Comparison of ENCODE assay signal across 14 cellular contexts in genomic region chr5:159456261-159456660, GRCh38.
A peak's percentile ranks its signal among the peaks of the same experiment; 100 is the strongest.
DNase-seq lines count a peak whose midpoint lies in the region; ATAC-seq, FAIRE-seq and TF ChIP-seq lines count a peak whose summit lies in the region.
"Had no signal": no experiment of that assay in that cellular context is flagged by ENCODE, and none has a peak within 500 bp of the region (broad histone marks: within the 10 kb centered on the region; RNA-seq: fewer than 3 reads in every experiment).

No MANE protein-coding gene starts in this region.

- TF ChIP-seq POLR2A in GM12891 (IDR thresholded peaks at IDR 0.05; ENCODE audit: low read depth, low read length), result no peak
- TF ChIP-seq POLR2A in esophagus squamous epithelium (IDR thresholded peaks at IDR 0.05), result no peak

- peak; percentile 1 for ATAC-seq in GM19351 (IDR thresholded peaks at IDR 0.05; ENCODE audit: unreplicated experiment)
- peak; percentile 15 for ATAC-seq in HG02759 (IDR thresholded peaks at IDR 0.05; ENCODE audit: unreplicated experiment)
- peak; percentile 0 for ATAC-seq in HG03565 (IDR thresholded peaks at IDR 0.05; ENCODE audit: unreplicated experiment)
- no peak for ATAC-seq in right cardiac atrium

- H3K27ac ChIP-seq in right cardiac atrium (ENCODE audit: low read length), result no peak overlapping the region
- H3K27ac ChIP-seq in esophagus squamous epithelium, result no peak overlapping the region
- H3K27ac ChIP-seq: left ventricle myocardium inferior had no signal

- FAIRE-seq in GM12891 (lab: Jason Lieb, UNC), result peak; percentile 84

- no peak for TF ChIP-seq CTCF in esophagus squamous epithelium (IDR thresholded peaks at IDR 0.05)

- H3K9me3 ChIP-seq in right cardiac atrium (ENCODE audit: control insufficient read depth, low read length), result no peaks in the 10 kb centered on the region
- no peaks in the 10 kb centered on the region for H3K9me3 ChIP-seq in esophagus squamous epithelium
- H3K9me3 ChIP-seq: left ventricle myocardium inferior had no signal

- WGBS in right cardiac atrium, result 74% methylated on average over 2 of the region's 2 CpGs
- 78% methylated on average over 2 of the region's 2 CpGs; no CpG with 5 or more reads in 1 of the 2 donors for WGBS in esophagus squamous epithelium, 2 donors

- H3K27me3 ChIP-seq in right cardiac atrium (ENCODE audit: control insufficient read depth, insufficient read depth) (no peaks in the 10 kb centered on the region), esophagus squamous epithelium (peaks cover 0 to 10% (median 0%) of the 10 kb centered on the region in 4 donors)

- intact Hi-C loops in right cardiac atrium (cut with DNase I), result loop anchor here in 1 of 4 donors (10.0 kb wide), 1 partner anchor 49 kb away; no protein-coding TSS in a partner anchor
- intact Hi-C loops in esophagus squamous epithelium (cut with DNase I), result no loop called here

- H3K4me3 ChIP-seq in right cardiac atrium (ENCODE audit: low read length) (no peak overlapping the region), esophagus squamous epithelium (no peak overlapping the region)
- H3K4me3 ChIP-seq: left ventricle myocardium inferior had no signal

- H3K4me1 ChIP-seq in right cardiac atrium (ENCODE audit: control insufficient read depth, insufficient read depth, low read length) (peaks cover 2% of the 10 kb centered on the region), esophagus squamous epithelium (peaks cover 0 to 9% (median 3%) of the 10 kb centered on the region in 3 donors)

- H3K36me3 ChIP-seq in esophagus squamous epithelium, result no peaks in the 10 kb centered on the region
- H3K36me3 ChIP-seq: left ventricle myocardium inferior had no signal

- DNase-seq in GM12891 (ENCODE audit: insufficient read length, low spot score), result no peak
- no peak for DNase-seq in right cardiac atrium
- DNase-seq in esophagus squamous epithelium (lab: John Stamatoyannopoulos, UW), result no peak
- DNase-seq in NK-92 treated with Interleukin-12 subunit alpha and Interleukin-12 subunit beta, amount 100 ng/mL, for 24 hours (lab: John Stamatoyannopoulos, UW), result no peak
- DNase-seq in NCI-H128 (lab: John Stamatoyannopoulos, UW; ENCODE audit: unreplicated experiment), result no peak
- DNase-seq: DMS79, left ventricle myocardium inferior, NCI-H146, NCI-H774, retina, SIG-M5 had no signal

TF ChIP-seq in GM12891, 5 proteins besides CTCF, POLR2A, EP300 and RAD21:
- no peak for TF ChIP-seq POLR2AphosphoS5 (IDR thresholded peaks at IDR 0.05; ENCODE audit: low read depth, low read length)
- no peak for TF ChIP-seq POU2F2 (IDR thresholded peaks at IDR 0.05; ENCODE audit: low read depth, low read length)
- TF ChIP-seq SPI1 (IDR thresholded peaks at IDR 0.05; ENCODE audit: low read depth, low read length), result no peak
- no peak for TF ChIP-seq PAX5 (IDR thresholded peaks at IDR 0.05; ENCODE audit: insufficient read depth, low read length, severe bottlenecking)
- TF ChIP-seq TAF1 (IDR thresholded peaks at IDR 0.05; ENCODE audit: low read depth, low read length), result no peak
TF ChIP-seq in GM12891: peak in this region for 0.

Comparison
In these comparisons a context has a peak if more than half of its experiments do, and no peak if none do; other contexts are left out.
1. ATAC-seq: peak in GM19351 (single experiment), HG02759 (single experiment) and HG03565 (single experiment); none in right cardiac atrium (0 of 2).